Comparison of ENCODE assay signal across 21 cellular contexts in the genomic region with DNA sequence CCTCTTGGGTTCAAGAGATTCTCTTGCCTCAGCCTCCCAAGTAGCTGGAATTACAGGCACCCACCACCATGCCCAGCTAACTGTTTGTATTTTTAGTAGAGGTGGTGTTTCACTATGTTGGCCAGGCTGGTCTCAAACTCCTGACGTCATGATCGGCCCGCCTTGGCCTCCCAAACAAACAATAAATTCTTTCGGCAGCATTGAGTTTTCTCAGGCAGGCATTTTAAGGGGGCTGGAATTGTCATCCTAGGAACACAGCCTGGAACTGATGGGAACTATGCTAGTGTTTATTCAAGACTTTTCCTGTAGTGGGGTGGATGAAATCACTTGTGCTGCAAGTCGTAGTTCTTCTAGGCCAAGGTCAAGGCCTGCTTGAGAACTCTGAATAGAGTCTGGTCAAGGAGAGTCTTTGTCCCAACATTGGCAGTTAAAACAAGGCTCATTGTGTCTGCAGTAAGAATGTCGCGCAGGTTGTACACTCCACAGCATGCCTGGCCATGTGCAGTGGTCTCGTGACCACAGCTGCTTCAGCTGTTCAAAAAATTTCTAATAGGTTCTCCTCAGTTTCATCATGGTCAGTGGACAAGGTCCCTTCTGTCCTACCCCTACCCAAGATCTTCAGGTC.
DNase-seq lines count a peak whose midpoint lies in the region; ATAC-seq, FAIRE-seq and TF ChIP-seq lines count a peak whose summit lies in the region.
"Had no signal": no experiment of that assay in that cellular context is flagged by ENCODE, and none has a peak within 500 bp of the region (broad histone marks: within the 10 kb centered on the region; RNA-seq: fewer than 3 reads in every experiment).

No MANE protein-coding gene starts in this region.

- POLR2A ChIA-PET in HepG2 (lab: Yijun Ruan, JAX): no interaction called here

- H3K4me1 ChIP-seq in HepG2 (ENCODE audit: insufficient read depth, low read length): no peaks in the 10 kb centered on the region
- no peaks in the 10 kb centered on the region for H3K4me1 ChIP-seq in right lobe of liver
- no peaks in the 10 kb centered on the region for H3K4me1 ChIP-seq in mesenchymal stem cell (ENCODE audit: control insufficient read depth, insufficient read depth, low read depth, low read length)
- H3K4me1 ChIP-seq in thyroid gland: peaks cover 14 to 29% of the 10 kb centered on the region in 2 donors
- H3K4me1 ChIP-seq: Caco-2 had no signal

- no peak overlapping the region for H3K23ac ChIP-seq in mesenchymal stem cell (ENCODE audit: low read length in 2 of 2)

- H2BK15ac ChIP-seq in mesenchymal stem cell (ENCODE audit: low read depth, poor library complexity, severe bottlenecking): no peak overlapping the region

- TF ChIP-seq CTCF in HepG2 (CRISPR knock-in tag; IDR thresholded peaks at IDR 0.05) (no peak), right lobe of liver (IDR thresholded peaks at IDR 0.05) (no peak), thyroid gland (IDR thresholded peaks at IDR 0.05) (no peak)

- H3K79me2 ChIP-seq in HepG2 (ENCODE audit: insufficient read depth, low read length): no peaks in the 10 kb centered on the region

- ATAC-seq in HepG2 (no peak), right lobe of liver (no peak), HG02973 (IDR thresholded peaks at IDR 0.05; ENCODE audit: unreplicated experiment) (no peak)
- ATAC-seq: A549, GM23338, HCT116, K562 had no signal

- peak overlapping the region in 1 of 2 experiments; percentile 16 for H3K4ac ChIP-seq in mesenchymal stem cell (ENCODE audit: low read depth in 1 of 2, low read length in 2 of 2)

- H3K14ac ChIP-seq in mesenchymal stem cell (ENCODE audit: low read length in 2 of 2): no peak overlapping the region

- H2BK120ac ChIP-seq in mesenchymal stem cell (ENCODE audit: low read depth, low read length): no peak overlapping the region

- TF ChIP-seq RAD21 in HepG2 (CRISPR knock-in tag; IDR thresholded peaks at IDR 0.05): no peak

- no peak overlapping the region for H3K4me2 ChIP-seq in HepG2 (ENCODE audit: low read depth, low read length)
- H3K4me2 ChIP-seq in mesenchymal stem cell (ENCODE audit: low read length, poor library complexity, severe bottlenecking): no peak overlapping the region
- H3K4me2 ChIP-seq: A549 had no signal

- 11% methylated on average over 5 of the region's 8 CpGs for WGBS in HepG2 (ENCODE audit: low lambda C conversion rate)
- WGBS in right lobe of liver (ENCODE audit: insufficient coverage, low coverage, low lambda C conversion rate, missing lambda C conversion rate): 73% methylated on average over 5 of the region's 8 CpGs
- 75% methylated on average over 8 of the region's 8 CpGs for WGBS in mesenchymal stem cell
- 20 to 49% methylated on average over 5 to 8 of the region's 8 CpGs for WGBS in thyroid gland, 2 donors

- no peak overlapping the region for H4K91ac ChIP-seq in mesenchymal stem cell (ENCODE audit: low read length)

- H3K27me3 ChIP-seq in HepG2 (ENCODE audit: control insufficient read depth in 1 of 2, insufficient read depth in 2 of 2, low read length in 2 of 2): peaks cover 1 to 4% of the 10 kb centered on the region in 2 experiments; a peak in 2 of 5 replicates
- no peaks in the 10 kb centered on the region for H3K27me3 ChIP-seq in right lobe of liver
- H3K27me3 ChIP-seq in mesenchymal stem cell (ENCODE audit: control insufficient read depth in 1 of 2, insufficient read depth in 1 of 2, low read length in 2 of 2): no peaks in the 10 kb centered on the region
- no peaks in the 10 kb centered on the region for H3K27me3 ChIP-seq in thyroid gland

- TF ChIP-seq EP300 in HepG2 (IDR thresholded peaks at IDR 0.05; ENCODE audit: low read depth in 2 of 2, low read length in 2 of 2): no peak
- TF ChIP-seq EP300 in HepG2 (CRISPR knock-in tag; IDR thresholded peaks at IDR 0.05; ENCODE audit: borderline replicate concordance): no peak

- no peak overlapping the region for H2BK12ac ChIP-seq in mesenchymal stem cell (ENCODE audit: low read length in 2 of 2)

- H3K36me3 ChIP-seq in HepG2 (replicated peaks in 1 of 2; ENCODE audit: control insufficient read depth in 1 of 2, insufficient read depth in 2 of 2, low read length in 2 of 2): no peaks in the 10 kb centered on the region
- no peaks in the 10 kb centered on the region for H3K36me3 ChIP-seq in right lobe of liver
- no peaks in the 10 kb centered on the region for H3K36me3 ChIP-seq in mesenchymal stem cell (ENCODE audit: control insufficient read depth in 1 of 2, insufficient read depth in 2 of 2, low read depth in 1 of 2, low read length in 2 of 2)
- no peaks in the 10 kb centered on the region for H3K36me3 ChIP-seq in thyroid gland

- no peaks in the 10 kb centered on the region for H4K20me1 ChIP-seq in HepG2 (ENCODE audit: insufficient read depth, low read length)

- peak overlapping the region in 1 of 2 experiments; percentile 26 for H3K18ac ChIP-seq in mesenchymal stem cell (ENCODE audit: low read depth in 1 of 2, low read length in 2 of 2)

- no TSS peak for BruUV-seq in HepG2 (replicated peaks; lab: Mats Ljungman, UMichigan)

- no peak for FAIRE-seq in HepG2 (lab: Jason Lieb, UNC)
- FAIRE-seq: A549, D721Med, G401.6, GM12891, K562 had no signal

- no peaks in the 10 kb centered on the region for H3K79me1 ChIP-seq in mesenchymal stem cell (replicated peaks; ENCODE audit: low read length, poor library complexity, severe bottlenecking)

- CTCF ChIA-PET in HepG2 (lab: Yijun Ruan, JAX; ENCODE audit: low intra/inter-chr PET ratio, low total read pairs): no interaction called here

- H3K9me3 ChIP-seq in HepG2 (ENCODE audit: low read length) (no peaks in the 10 kb centered on the region), right lobe of liver (no peaks in the 10 kb centered on the region), mesenchymal stem cell (ENCODE audit: control insufficient read depth, low read length) (no peaks in the 10 kb centered on the region), thyroid gland (no peaks in the 10 kb centered on the region)
- H3K9me3 ChIP-seq: A549, Caco-2 had no signal

- intact Hi-C loops in HepG2 (cut with micrococcal nuclease; ENCODE audit: unreplicated experiment) (no loop called here), right lobe of liver (cut with DNase I) (no loop called here), thyroid gland (cut with DNase I) (no loop called here)

- H3K9ac ChIP-seq in HepG2 (ENCODE audit: insufficient read depth, low read depth, low read length) (no peak overlapping the region), mesenchymal stem cell (ENCODE audit: low read length) (no peak overlapping the region)

- no peak for DNase-seq in HepG2 (ENCODE audit: low spot score)
- no peak for DNase-seq in right lobe of liver
- DNase-seq in mesenchymal stem cell: peak; percentile 73
- DNase-seq in thyroid gland: peak; percentile 69 to 70
- DNase-seq in stimulated activated CD8-positive, alpha-beta memory T cell treated with anti-CD3 and anti-CD28 coated beads, Interleukin-4, amount 100 ng/mL, for 48 hours: no peak
- no peak for DNase-seq in iPS-NIHi11 (ENCODE audit: low spot score)
- DNase-seq: AML-193; Caco-2; CD4-positive, alpha-beta T cell; H7; HFFc6 had no signal

- in situ Hi-C loops in HepG2 (cut with HindIII; ENCODE audit: extremely low pct_ligation_motif_present, low pct_unique_long_range_greater_than_20kb): no loop called here

- no peak overlapping the region for H4K8ac ChIP-seq in mesenchymal stem cell (ENCODE audit: low read length)

- H2AK5ac ChIP-seq in mesenchymal stem cell (ENCODE audit: low read length, severe bottlenecking): no peak overlapping the region

- H3K27ac ChIP-seq in HepG2 (ENCODE audit: extremely low read length, insufficient read depth, low read length) (no peak overlapping the region), right lobe of liver (no peak overlapping the region), mesenchymal stem cell (ENCODE audit: low read length, poor library complexity, severe bottlenecking) (no peak overlapping the region), thyroid gland (peak overlapping the region; percentile 53 to 77 (median 77))
- H3K27ac ChIP-seq: 22Rv1, A549, C4-2B had no signal

- H3K4me3 ChIP-seq in HepG2 (replicated peaks in 1 of 3; ENCODE audit: insufficient read depth in 1 of 3, low read depth in 2 of 3, low read length in 3 of 3) (no peak overlapping the region), right lobe of liver (no peak overlapping the region), mesenchymal stem cell (ENCODE audit: insufficient read depth in 1 of 2, low read depth in 1 of 2, low read length in 2 of 2) (no peak overlapping the region), thyroid gland (replicated peaks in 1 of 3) (no peak overlapping the region)
- H3K4me3 ChIP-seq: A549, GM23338, K562 had no signal

- H2BK5ac ChIP-seq in mesenchymal stem cell (ENCODE audit: low read depth, low read length, poor library complexity, severe bottlenecking): no peak overlapping the region

- H2AFZ ChIP-seq in HepG2 (ENCODE audit: low read length) (no peak overlapping the region), mesenchymal stem cell (ENCODE audit: low read depth, low read length) (no peak overlapping the region)

- TF ChIP-seq POLR2A in HepG2 (IDR thresholded peaks at IDR 0.05; ENCODE audit: insufficient read depth in 1 of 2, low read depth in 2 of 2, low read length in 2 of 2) (no peak), right lobe of liver (IDR thresholded peaks at IDR 0.05) (no peak), thyroid gland (IDR thresholded peaks at IDR 0.05) (no peak)

TF ChIP-seq in HepG2, 621 proteins besides CTCF, POLR2A, EP300 and RAD21:
- TF ChIP-seq BHLHE40 (IDR thresholded peaks at IDR 0.05; ENCODE audit: low read length) (no peak), HHEX (CRISPR knock-in tag; IDR thresholded peaks at IDR 0.05) (no peak), ATF7 (IDR thresholded peaks at IDR 0.05) (peak; percentile 40; the same call in 1 of the 2 replicates), ATF7 (CRISPR knock-in tag; IDR thresholded peaks at IDR 0.05) (no peak), CREB1 (IDR thresholded peaks at IDR 0.05) (peak; percentile 82), CREB1 (CRISPR knock-in tag; IDR thresholded peaks at IDR 0.05) (no peak), FOXP1 (IDR thresholded peaks at IDR 0.05) (no peak), FOXP1 (CRISPR knock-in tag; IDR thresholded peaks at IDR 0.05) (no peak)

Comparison
In these comparisons a context has a peak if more than half of its experiments do, and no peak if none do; other contexts are left out.
1. DNase-seq: peak in mesenchymal stem cell (single experiment) and thyroid gland (2 of 2); none in HepG2 (single experiment), right lobe of liver (0 of 3), stimulated activated CD8-positive, alpha-beta memory T cell treated with anti-CD3 and anti-CD28 coated beads, Interleukin-4, amount 100 ng/mL, for 48 hours (single experiment) and iPS-NIHi11 (single experiment).
2. H3K27ac ChIP-seq: peak in thyroid gland (3 of 3); none in HepG2 (single experiment), right lobe of liver (0 of 3) and mesenchymal stem cell (single experiment).